In the genomic region with DNA sequence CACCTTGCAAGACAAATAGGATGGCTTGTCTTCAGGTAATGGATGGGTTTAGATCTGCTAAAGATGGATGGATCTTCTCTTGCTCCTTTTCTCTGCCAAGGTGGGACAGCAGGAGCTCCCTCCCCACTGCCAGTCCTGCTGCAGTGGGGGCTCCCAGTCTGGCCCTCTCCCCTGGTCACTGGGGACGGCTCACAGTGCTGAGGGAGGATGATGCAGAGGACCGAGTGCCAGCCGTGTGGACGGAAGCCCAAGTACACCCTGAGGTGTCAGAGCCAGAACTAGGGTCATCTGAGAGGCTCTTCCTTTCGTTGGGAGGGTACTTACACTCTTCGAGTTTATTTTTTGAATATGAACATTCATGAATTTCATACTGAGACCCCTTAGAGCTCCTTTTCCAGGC, we compare ENCODE assay signal across 1 cellular context.
TF ChIP-seq lines count a peak whose summit lies in the region.

No MANE protein-coding gene starts in this region.

TF ChIP-seq in IMR-90, 13 proteins besides CTCF, POLR2A, EP300 and RAD21:
- TF ChIP-seq BHLHE40 (IDR thresholded peaks at IDR 0.05; ENCODE audit: low read depth, low read length) = no peak
- no peak for TF ChIP-seq CEBPB (IDR thresholded peaks at IDR 0.05; ENCODE audit: low read depth, low read length)
- TF ChIP-seq, protein P1, sequence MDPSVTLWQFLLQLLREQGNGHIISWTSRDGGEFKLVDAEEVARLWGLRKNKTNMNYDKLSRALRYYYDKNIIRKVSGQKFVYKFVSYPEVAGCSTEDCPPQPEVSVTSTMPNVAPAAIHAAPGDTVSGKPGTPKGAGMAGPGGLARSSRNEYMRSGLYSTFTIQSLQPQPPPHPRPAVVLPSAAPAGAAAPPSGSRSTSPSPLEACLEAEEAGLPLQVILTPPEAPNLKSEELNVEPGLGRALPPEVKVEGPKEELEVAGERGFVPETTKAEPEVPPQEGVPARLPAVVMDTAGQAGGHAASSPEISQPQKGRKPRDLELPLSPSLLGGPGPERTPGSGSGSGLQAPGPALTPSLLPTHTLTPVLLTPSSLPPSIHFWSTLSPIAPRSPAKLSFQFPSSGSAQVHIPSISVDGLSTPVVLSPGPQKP (IDR thresholded peaks at IDR 0.05; ENCODE audit: borderline replicate concordance, low read depth, low read length) = no peak
- TF ChIP-seq SMC3 (IDR thresholded peaks at IDR 0.05; ENCODE audit: low read depth, low read length) = no peak
- no peak for TF ChIP-seq MXI1 (IDR thresholded peaks at IDR 0.05; ENCODE audit: borderline replicate concordance, low read depth, low read length)
- TF ChIP-seq CHD1 (IDR thresholded peaks at IDR 0.05; ENCODE audit: low read depth, low read length) = no peak
TF ChIP-seq in IMR-90: peak in this region for 0.
